ENCODE assay signal across 15 cellular contexts in the genomic region with DNA sequence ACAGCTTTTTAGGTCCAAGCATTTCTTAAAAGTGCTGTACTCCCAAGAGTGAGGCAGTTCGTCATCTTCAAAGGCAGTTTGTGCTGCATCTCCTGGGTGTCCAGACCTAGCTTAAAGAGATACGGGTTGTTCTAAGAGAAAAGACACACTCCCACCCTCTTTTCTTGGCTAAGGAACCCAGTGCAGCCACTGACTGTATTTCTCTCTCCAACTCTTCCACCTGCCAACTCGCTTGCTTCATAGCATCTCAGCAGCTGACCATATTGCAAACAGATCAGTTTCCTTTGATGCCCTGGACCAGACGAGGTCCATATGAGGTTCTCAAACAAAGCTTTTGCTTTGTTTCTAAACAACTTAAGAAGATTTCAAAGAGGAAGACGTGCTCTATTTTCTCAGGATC.
"Had no signal": no experiment of that assay in that cellular context is flagged by ENCODE, and none has a peak within 500 bp of the region (broad histone marks: within the 10 kb centered on the region; RNA-seq: fewer than 3 reads in every experiment).

No MANE protein-coding gene starts in this region.

- H3K4me1 ChIP-seq: ascending aorta, esophagus squamous epithelium, foreskin keratinocyte, left ventricle myocardium inferior, right atrium auricular region had no signal

- H3K4me3 ChIP-seq: ascending aorta, esophagus squamous epithelium, heart left ventricle, left ventricle myocardium inferior, right atrium auricular region, thoracic aorta, uterus had no signal

- H3K27me3 ChIP-seq: ascending aorta, esophagus squamous epithelium, foreskin keratinocyte, heart left ventricle, right atrium auricular region, uterus had no signal

- H3K27ac Mint-ChIP-seq: activated CD4-positive, alpha-beta memory T cell treated with anti-CD3 and anti-CD28 coated beads, Interleukin-2, amount 10 ng/mL, durations not matched to agents 7 days and 5 days; memory B cell had no signal

- H3K36me3 ChIP-seq: ascending aorta, esophagus squamous epithelium, heart left ventricle, left ventricle myocardium inferior, right atrium auricular region, thoracic aorta, uterus had no signal

- H3K27ac ChIP-seq: ascending aorta, foreskin keratinocyte, left ventricle myocardium inferior, right atrium auricular region, thoracic aorta had no signal

- H3K4me3 Mint-ChIP-seq: activated CD4-positive, alpha-beta memory T cell treated with anti-CD3 and anti-CD28 coated beads, Interleukin-2, amount 10 ng/mL, durations not matched to agents 7 days and 5 days; memory B cell had no signal

- H3K36me3 Mint-ChIP-seq: memory B cell had no signal

- H3K4me1 Mint-ChIP-seq: activated CD4-positive, alpha-beta memory T cell treated with anti-CD3 and anti-CD28 coated beads, Interleukin-2, amount 10 ng/mL, durations not matched to agents 7 days and 5 days; memory B cell had no signal

- H3K9me3 ChIP-seq: esophagus squamous epithelium, right atrium auricular region, thoracic aorta, uterus had no signal

- ATAC-seq: foreskin keratinocyte had no signal

- DNase-seq: activated CD4-positive, alpha-beta memory T cell treated with anti-CD3 and anti-CD28 coated beads, Interleukin-2, amount 10 ng/mL, durations not matched to agents 7 days and 5 days; activated CD4-positive, alpha-beta T cell treated with anti-CD3 and anti-CD28 coated beads for 1 hour; activated CD8-positive, alpha-beta memory T cell treated with anti-CD3 and anti-CD28 coated beads, Interleukin-2, amount 50 U/mL, for 4 hours; activated naive CD4-positive, alpha-beta T cell; esophagus squamous epithelium; foreskin keratinocyte; heart left ventricle; left ventricle myocardium inferior; stimulated activated naive CD4-positive, alpha-beta T cell treated with Interleukin-2 at 50 U/mL for 16 hours; T-helper 9 cell had no signal
